ENCODE assay signal across 19 cellular contexts in the genomic region with DNA sequence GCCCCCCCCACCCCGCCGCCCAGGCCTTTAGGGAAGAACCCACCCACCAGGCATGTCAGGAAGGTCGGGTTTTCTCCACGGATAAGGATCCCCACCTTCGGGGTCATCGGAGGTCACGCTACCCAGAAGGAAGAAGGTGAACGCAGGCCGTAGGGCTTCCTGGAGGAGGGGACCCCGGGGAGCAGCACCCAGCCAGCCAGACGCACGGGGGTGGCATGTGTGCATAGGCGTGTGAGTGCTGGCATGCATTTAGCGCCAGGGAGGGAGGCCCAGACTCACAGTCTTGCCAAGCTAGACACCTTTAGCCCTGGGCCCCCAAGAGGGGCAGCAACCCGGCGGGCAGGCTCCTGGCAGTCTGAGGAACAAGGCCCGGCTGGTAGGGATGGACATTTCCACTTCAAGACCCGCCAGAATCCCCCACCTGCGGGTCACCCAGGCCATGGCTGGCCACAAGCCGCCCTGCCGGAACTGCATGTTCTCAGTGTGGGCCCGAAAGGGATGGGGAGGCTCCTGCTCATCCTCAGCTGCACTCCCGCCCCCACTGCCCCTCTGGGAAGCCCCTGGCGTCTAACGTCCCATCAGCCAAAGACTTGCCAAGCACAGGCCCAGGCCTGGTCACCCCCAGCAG. TPM values are rescaled to one million over a fixed set of nuclear protein-coding genes. Genes with fewer than 3 reads are reported as not detected.
DNase-seq lines count a peak whose midpoint lies in the region; ATAC-seq and TF ChIP-seq lines count a peak whose summit lies in the region.
"Had no signal": no experiment of that assay in that cellular context is flagged by ENCODE, and none has a peak within 500 bp of the region (broad histone marks: within the 10 kb centered on the region; RNA-seq: fewer than 3 reads in every experiment).

No MANE protein-coding gene starts in this region.

- in situ Hi-C loops in Panc1 (cut with HindIII; ENCODE audit: low pct_unique_long_range_greater_than_20kb, low sequenced_read_pairs) = no loop called here

- peak overlapping the region; percentile 17 to 70 for H3K27ac ChIP-seq in breast epithelium
- H3K27ac ChIP-seq in Panc1 (ENCODE audit: low read length) = peak overlapping the region; percentile 89
- peak overlapping the region; percentile 6 for H3K27ac ChIP-seq in lower lobe of right lung
- H3K27ac ChIP-seq in tibial nerve = peak overlapping the region in 3 of 4 donors; percentile 12 to 29 (median 28)
- H3K27ac ChIP-seq: uterus had no signal

- TF ChIP-seq POLR2A in breast epithelium (IDR thresholded peaks at IDR 0.05) (no peak), tibial nerve (IDR thresholded peaks at IDR 0.05) (no peak)

- BruUV-seq in MCF 10A (replicated peaks; lab: Mats Ljungman, UMichigan) = no TSS peak
- BruUV-seq in Panc1 (replicated peaks; lab: Mats Ljungman, UMichigan) = no TSS peak

- no peaks in the 10 kb centered on the region for H3K27me3 ChIP-seq in breast epithelium
- H3K27me3 ChIP-seq in Panc1 (ENCODE audit: control insufficient read depth, insufficient read depth, low read length) = no peaks in the 10 kb centered on the region
- no peaks in the 10 kb centered on the region for H3K27me3 ChIP-seq in lower lobe of right lung (ENCODE audit: low read depth)
- no peaks in the 10 kb centered on the region for H3K27me3 ChIP-seq in tibial nerve
- H3K27me3 ChIP-seq: pancreas, uterus had no signal

- ATAC-seq in Panc1 (peak; percentile 18), lower lobe of right lung (no peak), sciatic nerve (no peak)
- ATAC-seq: pancreas, Right ventricle myocardium inferior had no signal

- H3K4me3 Mint-ChIP-seq in MCF 10A (ENCODE audit: unreplicated experiment) = no peak overlapping the region
- H3K4me3 Mint-ChIP-seq: T-helper 1 cell treated with Interleukin-12 subunit alpha and Interleukin-12 subunit beta and Interleukin-4 antibody, amounts not matched to agents 30 μg/mL and 1 μg/mL, for 36 hours had no signal

- H3K27ac Mint-ChIP-seq in MCF 10A (ENCODE audit: low read depth, unreplicated experiment) = no peak overlapping the region
- H3K27ac Mint-ChIP-seq: T-helper 1 cell treated with Interleukin-12 subunit alpha and Interleukin-12 subunit beta and Interleukin-4 antibody, amounts not matched to agents 30 μg/mL and 1 μg/mL, for 36 hours had no signal

- intact Hi-C loops in breast epithelium (cut with DNase I; ENCODE audit: low total_unique reads) = no loop called here
- intact Hi-C loops in MCF 10A (cut with micrococcal nuclease) = no loop called here
- intact Hi-C loops in Panc1 (cut with micrococcal nuclease; ENCODE audit: unreplicated experiment) = no loop called here
- intact Hi-C loops in lower lobe of right lung (cut with DNase I) = no loop called here
- intact Hi-C loops in sciatic nerve (cut with DNase I) = no loop called here

- H3K36me3 Mint-ChIP-seq in MCF 10A (ENCODE audit: insufficient read depth, unreplicated experiment) = no peaks in the 10 kb centered on the region

- H3K9me3 Mint-ChIP-seq in MCF 10A (ENCODE audit: unreplicated experiment) = no peaks in the 10 kb centered on the region
- H3K9me3 Mint-ChIP-seq: T-helper 1 cell treated with Interleukin-12 subunit alpha and Interleukin-12 subunit beta and Interleukin-4 antibody, amounts not matched to agents 30 μg/mL and 1 μg/mL, for 36 hours had no signal

- no peak overlapping the region for H3K4me3 ChIP-seq in breast epithelium
- H3K4me3 ChIP-seq in Panc1 (ENCODE audit: low read depth in 2 of 2, low read length in 2 of 2) = peak overlapping the region; percentile 36 to 53
- H3K4me3 ChIP-seq in lower lobe of right lung = no peak overlapping the region
- H3K4me3 ChIP-seq in tibial nerve = no peak overlapping the region
- H3K4me3 ChIP-seq: pancreas, uterus had no signal

- H3K9me3 ChIP-seq in breast epithelium (no peaks in the 10 kb centered on the region), Panc1 (ENCODE audit: control insufficient read depth, insufficient read depth, low read depth, low read length) (no peaks in the 10 kb centered on the region), lower lobe of right lung (no peaks in the 10 kb centered on the region), tibial nerve (no peaks in the 10 kb centered on the region)
- H3K9me3 ChIP-seq: pancreas, uterus had no signal

- CTCF ChIA-PET in MCF 10A (lab: Yijun Ruan, JAX) (interaction anchor here (1.1 kb wide), 1 partner anchor 14 kb away, joined by 3 read pairs; no protein-coding TSS in a partner anchor), Panc1 (lab: Charles Lee) (no interaction called here)

- WGBS in tibial nerve, 2 donors = 83 to 85% methylated on average over 24 of the region's 25 CpGs

- DNase-seq in breast epithelium (ENCODE audit: low spot score in 2 of 2) (no peak), MCF 10A (ENCODE audit: unreplicated experiment) (no peak), Panc1 (ENCODE audit: low read depth, low spot score) (no peak), lower lobe of right lung (no peak), tibial nerve (ENCODE audit: low spot score in 2 of 2) (no peak), sciatic nerve (ENCODE audit: low spot score) (no peak), inferior parietal cortex (ENCODE audit: extremely low spot score) (no peak), cortex of kidney (lab: John Stamatoyannopoulos, UW) (no peak)
- DNase-seq: activated CD4-positive, alpha-beta T cell treated with anti-CD3 and anti-CD28 coated beads for 1 hour; caudate nucleus; hippocampal formation; NCI-H1436; NCI-H226; NK-92 treated with Interleukin-12 subunit alpha and Interleukin-12 subunit beta, amount 100 ng/mL, for 24 hours; stimulated activated naive CD4-positive, alpha-beta T cell; uterus had no signal

- no peaks in the 10 kb centered on the region for H3K4me1 Mint-ChIP-seq in MCF 10A (ENCODE audit: insufficient read depth, unreplicated experiment)

- no peaks in the 10 kb centered on the region for H3K36me3 ChIP-seq in breast epithelium
- no peaks in the 10 kb centered on the region for H3K36me3 ChIP-seq in Panc1 (ENCODE audit: control insufficient read depth, insufficient read depth, low read length)
- H3K36me3 ChIP-seq in lower lobe of right lung = no peaks in the 10 kb centered on the region
- H3K36me3 ChIP-seq in tibial nerve = no peaks in the 10 kb centered on the region
- H3K36me3 ChIP-seq: pancreas, uterus had no signal

- TF ChIP-seq CTCF in breast epithelium (IDR thresholded peaks at IDR 0.05) (no peak), MCF 10A (IDR thresholded peaks at IDR 0.05; ENCODE audit: unreplicated experiment) (no peak), Panc1 (IDR thresholded peaks at IDR 0.05) (no peak), lower lobe of right lung (IDR thresholded peaks at IDR 0.05) (no peak), tibial nerve (IDR thresholded peaks at IDR 0.05) (no peak)

- no peaks in the 10 kb centered on the region for H3K27me3 Mint-ChIP-seq in MCF 10A (ENCODE audit: insufficient read depth, unreplicated experiment)

- TF ChIP-seq EP300 in tibial nerve (IDR thresholded peaks at IDR 0.05) = no peak

- POLR2A ChIA-PET in MCF 10A (lab: Yijun Ruan, JAX) (interaction anchor here (2.2 kb wide), 1 partner anchor 17 kb away, joined by 7 read pairs; the partner anchor contains the start of gene PIM3), Panc1 (lab: Charles Lee) (no interaction called here)

- H3K4me1 ChIP-seq in breast epithelium (peaks cover 8 to 24% of the 10 kb centered on the region in 2 donors), Panc1 (ENCODE audit: control insufficient read depth, insufficient read depth, low read length) (peaks cover 28% of the 10 kb centered on the region), lower lobe of right lung (peaks cover 19% of the 10 kb centered on the region), tibial nerve (peaks cover 0 to 24% (median 5%) of the 10 kb centered on the region in 4 donors)
- H3K4me1 ChIP-seq: uterus had no signal

RNA-seq across cellular contexts. Expression of gene PIM3, which starts 16.7 kb away (rescaled TPM):
- 10 to 100 TPM; 63.0 to 92.1 (median 87.1) TPM for total RNA-seq in breast epithelium
- total RNA-seq in MCF 10A (2022) = 56.3 and 73.5 TPM in 2 replicates
- total RNA-seq in Panc1 (2021; ENCODE audit: unreplicated experiment) = 58.2 TPM
- polyA plus RNA-seq in Panc1 (2012; ENCODE audit: insufficient read length) = 65.3 TPM
- 94.7 TPM for total RNA-seq in lower lobe of right lung
- 100 to 1,000 TPM in 3 of 4 donors, 10 to 100 TPM in 1; 98.3 to 138 (median 119) TPM for total RNA-seq in tibial nerve
- 62.2 TPM for total RNA-seq in sciatic nerve

RNA-seq across cellular contexts. Expression of gene CRELD2, which starts 25.5 kb away (rescaled TPM):
- total RNA-seq in breast epithelium (10 to 100 TPM; 20.6 to 59.3 (median 39.5) TPM), MCF 10A (2022) (70.7 and 107 TPM in 2 replicates), Panc1 (2021; ENCODE audit: unreplicated experiment) (59.7 TPM), lower lobe of right lung (42.7 TPM), tibial nerve (10 to 100 TPM; 44.8 to 80.4 (median 65.1) TPM), sciatic nerve (35.8 TPM)
- polyA plus RNA-seq in Panc1 (2012; ENCODE audit: insufficient read length) = 98.5 TPM

RNA-seq across cellular contexts. Expression of gene ALG12, which starts 25.6 kb away (rescaled TPM):
- 10 to 100 TPM; 16.6 to 22.4 (median 19.7) TPM for total RNA-seq in breast epithelium
- total RNA-seq in MCF 10A (2022) = 16.6 and 18.2 TPM in 2 replicates
- total RNA-seq in Panc1 (2021; ENCODE audit: unreplicated experiment) = 23.4 TPM
- polyA plus RNA-seq in Panc1 (2012; ENCODE audit: insufficient read length) = 41.1 TPM
- total RNA-seq in lower lobe of right lung = 25.9 TPM
- 10 to 100 TPM in 3 of 4 donors, 1 to 10 TPM in 1; 9.0 to 17.4 (median 14.5) TPM for total RNA-seq in tibial nerve
- 13.6 TPM for total RNA-seq in sciatic nerve

Comparison
In these comparisons a context has a peak if more than half of its experiments do, and no peak if none do; other contexts are left out.
1. H3K27ac ChIP-seq: peak in every context shown above with its lines; median percentile 89 in Panc1; 44 in breast epithelium; 28 in tibial nerve; 6 in lower lobe of right lung.
2. H3K4me3 ChIP-seq: peak in Panc1 (2 of 2); none in breast epithelium (0 of 3), lower lobe of right lung (single experiment) and tibial nerve (0 of 4).